16 cellular contexts compared by ENCODE assay signal in genomic region chr2:221455214-221455613, GRCh38.
DNase-seq lines count a peak whose midpoint lies in the region; ATAC-seq and TF ChIP-seq lines count a peak whose summit lies in the region.
"Had no signal": no experiment of that assay in that cellular context is flagged by ENCODE, and none has a peak within 500 bp of the region (broad histone marks: within the 10 kb centered on the region; RNA-seq: fewer than 3 reads in every experiment).

No MANE protein-coding gene starts in this region.

- no peak overlapping the region for H3K4me3 Mint-ChIP-seq in T-helper 17 cell
- H3K4me3 Mint-ChIP-seq: CD4-positive, CD25-positive, alpha-beta regulatory T cell; IgD-negative memory B cell had no signal

- peaks cover 8% of the 10 kb centered on the region for H3K36me3 Mint-ChIP-seq in T-helper 17 cell (ENCODE audit: low read depth)

- no peak overlapping the region for H3K4me3 ChIP-seq in fibroblast of mammary gland (ENCODE audit: control insufficient read depth, low read depth, low read length)
- H3K4me3 ChIP-seq: A549, GM23248 had no signal

- H3K9me3 ChIP-seq in T-helper 17 cell (ENCODE audit: control insufficient read depth, low read length, poor library complexity, severe bottlenecking), result no peaks in the 10 kb centered on the region
- H3K9me3 ChIP-seq: A549 had no signal

- ATAC-seq in left cardiac atrium (peak; percentile 23 to 26), Right ventricle myocardium inferior (no peak), T-helper 17 cell (no peak)
- ATAC-seq: A549 had no signal

- DNase-seq in left cardiac atrium (no peak), Right ventricle myocardium inferior (ENCODE audit: missing footprints) (no peak), LoVo (ENCODE audit: low spot score) (peak; percentile 5), fibroblast of mammary gland (ENCODE audit: low read depth) (peak; percentile 16), NCI-H2029 (lab: John Stamatoyannopoulos, UW) (no peak), T-helper 17 cell (no peak)
- DNase-seq in activated CD8-positive, alpha-beta memory T cell treated with anti-CD3 and anti-CD28 coated beads for 24 hours, result no peak
- DNase-seq: CD4-positive, CD25-positive, alpha-beta regulatory T cell; DND-41; GF-D8; GM23248; NCI-H446 treated with DMSO at 0.1 percent for 48 hours; NCI-H748 treated with DMSO at 0.1 percent for 48 hours; SIG-M5 had no signal

- H3K4me1 Mint-ChIP-seq in T-helper 17 cell, result peaks cover 4% of the 10 kb centered on the region

- intact Hi-C loops in left cardiac atrium (cut with DNase I), result no loop called here
- intact Hi-C loops in Right ventricle myocardium inferior (cut with DNase I), result no loop called here

- H3K27me3 Mint-ChIP-seq in T-helper 17 cell, result no peaks in the 10 kb centered on the region
- H3K27me3 Mint-ChIP-seq: CD4-positive, CD25-positive, alpha-beta regulatory T cell; IgD-negative memory B cell had no signal

- no peak overlapping the region for H3K27ac Mint-ChIP-seq in T-helper 17 cell
- H3K27ac Mint-ChIP-seq: IgD-negative memory B cell had no signal

- no peak for TF ChIP-seq CTCF in fibroblast of mammary gland (conservative IDR thresholded peaks at IDR 0.05; ENCODE audit: control insufficient read depth, insufficient read depth, low read depth, low read length)

Comparison
In these comparisons a context has a peak if more than half of its experiments do, and no peak if none do; other contexts are left out.
1. ATAC-seq: peak in left cardiac atrium (2 of 2); none in Right ventricle myocardium inferior (single experiment) and T-helper 17 cell (single experiment).
2. DNase-seq: peak in LoVo (single experiment) and fibroblast of mammary gland (single experiment); none in left cardiac atrium (single experiment), Right ventricle myocardium inferior (single experiment), NCI-H2029 (single experiment), activated CD8-positive, alpha-beta memory T cell treated with anti-CD3 and anti-CD28 coated beads for 24 hours (single experiment) and T-helper 17 cell (0 of 3).